Comparison of ENCODE assay signal across 21 cellular contexts in the genomic region with DNA sequence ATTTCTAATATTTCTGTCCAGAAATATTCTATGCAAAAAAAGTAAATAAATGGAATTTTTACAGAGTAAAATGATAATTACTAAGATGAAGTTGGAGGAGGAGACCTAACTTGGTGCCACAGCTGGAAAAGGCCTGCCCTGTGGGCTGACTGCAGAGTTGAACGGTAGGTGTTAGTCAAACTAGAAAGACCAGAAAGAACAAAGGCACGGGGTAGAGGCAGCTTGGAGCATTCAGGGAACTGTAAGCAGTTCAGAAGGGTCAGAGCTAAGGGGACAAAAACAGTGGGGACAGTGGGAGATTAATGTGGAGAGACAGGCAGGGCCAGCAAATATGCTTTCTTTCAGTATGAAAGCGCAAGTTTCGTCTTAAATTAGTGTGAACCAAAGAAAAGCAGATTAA. TPM values are rescaled to one million over a fixed set of nuclear protein-coding genes. Genes with fewer than 3 reads are reported as not detected.
DNase-seq lines count a peak whose midpoint lies in the region; ATAC-seq, FAIRE-seq and TF ChIP-seq lines count a peak whose summit lies in the region.
"Had no signal": no experiment of that assay in that cellular context is flagged by ENCODE, and none has a peak within 500 bp of the region (broad histone marks: within the 10 kb centered on the region; RNA-seq: fewer than 3 reads in every experiment).

No MANE protein-coding gene starts in this region.

- H4K5ac ChIP-seq in H1 (ENCODE audit: insufficient read length, low read depth, low read length): no peak overlapping the region

- no peak for FAIRE-seq in H1 (lab: Jason Lieb, UNC)
- FAIRE-seq: endometrium, TTC549 had no signal

- H4K91ac ChIP-seq in H1 (replicated peaks; ENCODE audit: insufficient read length, low read length): no peak overlapping the region

- H2AK5ac ChIP-seq in H1 (ENCODE audit: low read depth, low read length): no peak overlapping the region

- H3K4me3 Mint-ChIP-seq in activated T-cell treated with anti-CD3 and anti-CD28 coated beads, Interleukin-2, amount 50 U/mL, for 72 hours: peak overlapping the region in 1 of 2 donors; percentile 38
- H3K4me3 Mint-ChIP-seq: activated naive CD8-positive, alpha-beta T cell treated with anti-CD3 and anti-CD28 coated beads, Interleukin-2, amount 10 ng/mL, durations not matched to agents 7 days and 5 days had no signal

- no peaks in the 10 kb centered on the region for H3K27me3 ChIP-seq in H1 (replicated peaks in 1 of 4; ENCODE audit: control insufficient read depth in 3 of 4, extremely low read depth in 1 of 4, insufficient read depth in 3 of 4, low read length in 3 of 4)
- H3K27me3 ChIP-seq in parathyroid adenoma (ENCODE audit: control insufficient read depth, insufficient read depth, low read length): no peaks in the 10 kb centered on the region
- H3K27me3 ChIP-seq: BLaER1, colonic mucosa, suprapubic skin had no signal

- CTCF ChIA-PET in HEK293 (lab: Yijun Ruan, JAX) (no interaction called here), H1 (lab: Charles Lee; ENCODE audit: partially characterized antibody) (interaction anchor here (0.6 to 1.6 kb wide), 2 partner anchors 8 to 209 kb away, joined by 4 read pairs; no protein-coding TSS in a partner anchor)

- no peak overlapping the region for H3K56ac ChIP-seq in H1 (replicated peaks; ENCODE audit: insufficient read length, low read depth, low read length)

- TF ChIP-seq RAD21 in H1 (IDR thresholded peaks at IDR 0.05 in 1 of 2, conservative IDR thresholded peaks at IDR 0.05 in 1 of 2; ENCODE audit: low read depth in 2 of 2, low read length in 2 of 2): no peak

- H3K9ac ChIP-seq in H1 (replicated peaks in 1 of 4; ENCODE audit: extremely low read depth in 1 of 4, low read depth in 3 of 4, low read length in 3 of 4) (no peak overlapping the region), parathyroid adenoma (no peak overlapping the region)
- H3K9ac ChIP-seq: BLaER1 had no signal

- H4K8ac ChIP-seq in H1 (ENCODE audit: extremely low read depth, insufficient read depth, low read length): no peak overlapping the region

- H3K79me2 ChIP-seq in H1 (ENCODE audit: control insufficient read depth in 1 of 2, insufficient read depth in 2 of 2, low read length in 2 of 2) (no peaks in the 10 kb centered on the region), parathyroid adenoma (no peaks in the 10 kb centered on the region)

- H2BK20ac ChIP-seq in H1 (ENCODE audit: low read length): no peak overlapping the region

- DNase-seq in activated T-cell treated with anti-CD3 and anti-CD28 coated beads, Interleukin-2, amount 50 U/mL, for 72 hours: peak in 1 of 2 donors; percentile 14
- no peak for DNase-seq in activated T-cell treated with anti-CD3 and anti-CD28 coated beads for 4 hours
- DNase-seq in H1 (ENCODE audit: low read depth in 1 of 2, low spot score in 2 of 2): no peak
- no peak for DNase-seq in HCEC 1CT
- no peak for DNase-seq in cerebellar cortex (ENCODE audit: low spot score)
- DNase-seq: activated CD4-positive, alpha-beta T cell treated with anti-CD3 and anti-CD28 coated beads, Interleukin-2, amount 50 U/mL, for 4 hours; activated naive CD8-positive, alpha-beta T cell treated with anti-CD3 and anti-CD28 coated beads, Interleukin-2, amount 10 ng/mL, durations not matched to agents 7 days and 5 days; activated T-cell treated with anti-CD3 and anti-CD28 coated beads, Interleukin-2, amount 50 U/mL, for 1 hour; Caco-2; colonic mucosa; KBM-7; left colon; nucleus accumbens had no signal

- H3K4me1 Mint-ChIP-seq in activated T-cell treated with anti-CD3 and anti-CD28 coated beads, Interleukin-2, amount 50 U/mL, for 72 hours (ENCODE audit: low read depth): peaks cover 33% of the 10 kb centered on the region

- H3K4me2 ChIP-seq in H1 (ENCODE audit: insufficient read depth in 1 of 2, low read depth in 2 of 2, low read length in 2 of 2) (no peak overlapping the region), parathyroid adenoma (ENCODE audit: low read length) (no peak overlapping the region)
- H3K4me2 ChIP-seq: BLaER1 had no signal

- no peak overlapping the region for H3K23ac ChIP-seq in H1 (ENCODE audit: insufficient read length)

- TF ChIP-seq EP300 in H1 (IDR thresholded peaks at IDR 0.05; ENCODE audit: borderline replicate concordance in 1 of 2, low read depth in 2 of 2, low read length in 2 of 2): no peak

- WGBS in H1 (ENCODE audit: extremely low coverage in 1 of 2, insufficient coverage in 1 of 2, insufficient read length in 1 of 2, insufficient replicate concordance in 2 of 2, low coverage in 1 of 2, low lambda C conversion rate in 2 of 2, missing lambda C conversion rate in 1 of 2), 2 experiments: 69% methylated on average over 4 of the region's 4 CpGs; no CpG with 5 or more reads in 1 of the 2 experiments

- no peak for TF ChIP-seq CTCF in HEK293 (tag by site-specific recombination; IDR thresholded peaks at IDR 0.05)
- no peak for TF ChIP-seq CTCF in H1 (IDR thresholded peaks at IDR 0.05; ENCODE audit: control extremely low read depth in 1 of 3, insufficient read depth in 1 of 3, low read depth in 1 of 3, low read length in 3 of 3)
- TF ChIP-seq CTCF in parathyroid adenoma (IDR thresholded peaks at IDR 0.05): no peak

- peaks cover 0 to 6% of the 10 kb centered on the region in 2 donors for H3K9me3 Mint-ChIP-seq in activated T-cell treated with anti-CD3 and anti-CD28 coated beads, Interleukin-2, amount 50 U/mL, for 72 hours

- H2BK12ac ChIP-seq in H1 (ENCODE audit: low read depth, low read length): peak overlapping the region; percentile 23; the same call in 1 of the 2 replicates

- no peak for TF ChIP-seq POLR2A in H1 (IDR thresholded peaks at IDR 0.05; ENCODE audit: control extremely low read depth in 1 of 2, low read depth in 2 of 2, low read length in 2 of 2)

- no peak overlapping the region for H3K18ac ChIP-seq in H1 (ENCODE audit: extremely low read depth, low read length)

- no peaks in the 10 kb centered on the region for H3K79me1 ChIP-seq in H1 (ENCODE audit: low read depth, low read length)

- H4K20me1 ChIP-seq in H1 (replicated peaks in 1 of 2; ENCODE audit: control insufficient read depth in 1 of 2, insufficient read depth in 2 of 2, low read length in 2 of 2): no peaks in the 10 kb centered on the region
- H4K20me1 ChIP-seq: BLaER1 had no signal

- POLR2A ChIA-PET in HEK293 (lab: Yijun Ruan, JAX): no interaction called here
- POLR2A ChIA-PET in H1 (lab: Charles Lee; ENCODE audit: partially characterized antibody): no interaction called here

- H3K9me3 ChIP-seq in HEK293 (ENCODE audit: control insufficient read depth, insufficient read depth, low read depth, low read length) (no peaks in the 10 kb centered on the region), H1 (ENCODE audit: insufficient read depth in 2 of 2, low read depth in 1 of 2, low read length in 1 of 2) (no peaks in the 10 kb centered on the region), parathyroid adenoma (ENCODE audit: control insufficient read depth, low read length) (no peaks in the 10 kb centered on the region)
- H3K9me3 ChIP-seq: BLaER1, Caco-2, colonic mucosa, suprapubic skin had no signal

- peaks cover 3% of the 10 kb centered on the region for H3K27me3 Mint-ChIP-seq in activated T-cell treated with anti-CD3 and anti-CD28 coated beads, Interleukin-2, amount 50 U/mL, for 72 hours (ENCODE audit: low read depth)

- H2BK120ac ChIP-seq in H1 (replicated peaks; ENCODE audit: low read depth, low read length): no peak overlapping the region

- peak in 1 of 2 donors; percentile 20 for ATAC-seq in activated T-cell treated with anti-CD3 and anti-CD28 coated beads, Interleukin-2, amount 50 U/mL, for 72 hours (replicated peaks in 1 of 2)
- ATAC-seq in GM21381 (IDR thresholded peaks at IDR 0.05; ENCODE audit: unreplicated experiment): no peak
- ATAC-seq: left colon had no signal

- H3K36me3 ChIP-seq in HEK293 (ENCODE audit: control insufficient read depth in 2 of 2, insufficient read depth in 1 of 2, low read length in 2 of 2) (no peaks in the 10 kb centered on the region), H1 (ENCODE audit: control insufficient read depth in 2 of 4, insufficient read depth in 4 of 4, low read length in 3 of 4) (no peaks in the 10 kb centered on the region), parathyroid adenoma (ENCODE audit: control insufficient read depth, insufficient read depth, low read length) (no peaks in the 10 kb centered on the region)
- H3K36me3 ChIP-seq: BLaER1, colonic mucosa, suprapubic skin had no signal

- no peak overlapping the region for H3K4ac ChIP-seq in H1 (replicated peaks; ENCODE audit: insufficient read length, low read depth, low read length)

- no peak overlapping the region for H2BK5ac ChIP-seq in H1 (ENCODE audit: low read depth, low read length)

- H3K4me3 ChIP-seq in HEK293 (ENCODE audit: low read depth, low read length) (no peak overlapping the region), H1 (ENCODE audit: extremely low read depth in 1 of 4, insufficient read depth in 2 of 4, low read depth in 3 of 4, low read length in 4 of 4) (no peak overlapping the region), parathyroid adenoma (ENCODE audit: low read depth, low read length) (no peak overlapping the region)
- H3K4me3 ChIP-seq: BLaER1, colonic mucosa, suprapubic skin had no signal

- H3K23me2 ChIP-seq in H1 (ENCODE audit: low read depth, low read length): no peaks in the 10 kb centered on the region

- H2AFZ ChIP-seq in H1 (ENCODE audit: low read length): no peak overlapping the region
- peak overlapping the region; percentile 13 for H2AFZ ChIP-seq in parathyroid adenoma

- H3K36me3 Mint-ChIP-seq in activated T-cell treated with anti-CD3 and anti-CD28 coated beads, Interleukin-2, amount 50 U/mL, for 72 hours (ENCODE audit: insufficient read depth in 2 of 2): peaks cover 5 to 6% of the 10 kb centered on the region in 2 donors
- H3K36me3 Mint-ChIP-seq: activated naive CD8-positive, alpha-beta T cell treated with anti-CD3 and anti-CD28 coated beads, Interleukin-2, amount 10 ng/mL, durations not matched to agents 7 days and 5 days; brain had no signal

- H2BK15ac ChIP-seq in H1 (ENCODE audit: low read length): no peak overlapping the region

- peak overlapping the region; percentile 35 for H3K27ac Mint-ChIP-seq in activated T-cell treated with anti-CD3 and anti-CD28 coated beads, Interleukin-2, amount 50 U/mL, for 72 hours
- H3K27ac Mint-ChIP-seq: activated naive CD8-positive, alpha-beta T cell treated with anti-CD3 and anti-CD28 coated beads, Interleukin-2, amount 10 ng/mL, durations not matched to agents 7 days and 5 days had no signal

- H3K4me1 ChIP-seq in HEK293 (ENCODE audit: control insufficient read depth, insufficient read depth, low read length) (no peaks in the 10 kb centered on the region), H1 (replicated peaks in 1 of 4; ENCODE audit: control insufficient read depth in 3 of 4, insufficient read depth in 4 of 4, low read length in 3 of 4) (peaks cover 0 to 9% (median 4%) of the 10 kb centered on the region in 4 experiments; a peak in 3 of 7 replicates), parathyroid adenoma (peaks cover 14% of the 10 kb centered on the region)
- H3K4me1 ChIP-seq: BLaER1, colonic mucosa, suprapubic skin had no signal

- H3K14ac ChIP-seq in H1 (ENCODE audit: insufficient read length): no peak overlapping the region

- H3K27ac ChIP-seq in HEK293 (ENCODE audit: extremely low read depth, low read depth, low read length) (no peak overlapping the region), H1 (ENCODE audit: low read depth, low read length) (no peak overlapping the region), parathyroid adenoma (no peak overlapping the region)
- H3K27ac ChIP-seq: BLaER1, colonic mucosa, suprapubic skin had no signal

RNA-seq across cellular contexts. Expression of gene PTPRG, which starts 39.3 kb away (rescaled TPM):
- total RNA-seq in activated T-cell treated with anti-CD3 and anti-CD28 coated beads, Interleukin-2, amount 50 U/mL, for 72 hours: 1 to 10 TPM in 1 of 2 donors, under 1 TPM in 1; 0.31 to 1.3 TPM
- total RNA-seq in H1 (2021; fragmentation: NEBNext Ultra II Directional; extraction: Animal tissue kit (Norgen Biotek cat#: 25700)): 90.1 and 96.2 TPM in 2 replicates
- polyA plus RNA-seq in H1 (2011; rRNA removed): 23.3 and 23.6 TPM in 2 replicates
- polyA plus RNA-seq in H1 (2011; cell fraction: cytosol; rRNA removed): 21.3 TPM
- 58.4 TPM for polyA plus RNA-seq in H1 (2011; cell fraction: nucleus; rRNA removed)
- polyA plus RNA-seq in H1 (2012, experiment 1 of 2): 32.5 to 53.4 TPM (median 45.1 TPM) in 4 replicates
- 2.0 TPM for polyA plus RNA-seq in H1 (2012, experiment 2 of 2)
- 96.2 TPM for polyA plus RNA-seq in H1 (2013, experiment 1 of 2)
- 92.9 TPM for polyA plus RNA-seq in H1 (2013, experiment 2 of 2)
- polyA minus RNA-seq in H1 (2011; rRNA and poly(A)+ RNA removed): 145 and 178 TPM in 2 replicates
- polyA minus RNA-seq in H1 (2011; cell fraction: cytosol; rRNA and poly(A)+ RNA removed): 78.4 TPM
- polyA minus RNA-seq in H1 (2011; cell fraction: nucleus; rRNA and poly(A)+ RNA removed): 313 TPM
- total RNA-seq: activated naive CD8-positive, alpha-beta T cell treated with anti-CD3 and anti-CD28 coated beads, Interleukin-2, amount 10 ng/mL, durations not matched to agents 7 days and 5 days had no signal

Comparison
In these comparisons a context has a peak if more than half of its experiments do, and no peak if none do; other contexts are left out.
1. RNA of gene PTPRG, which starts 39.3 kb away (total RNA-seq): 90.1 to 96.2 TPM in H1; 0.31 to 1.3 TPM in activated T-cell treated with anti-CD3 and anti-CD28 coated beads, Interleukin-2, amount 50 U/mL, for 72 hours; every median in the first group is over 10 times any median in the second.